21 cellular contexts compared by ENCODE assay signal in genomic region chr14:89959853-89960493, GRCh38. TPM values are rescaled to one million over a fixed set of nuclear protein-coding genes. Genes with fewer than 3 reads are reported as not detected.
DNase-seq lines count a peak whose midpoint lies in the region; ATAC-seq, FAIRE-seq and TF ChIP-seq lines count a peak whose summit lies in the region.
"Had no signal": no experiment of that assay in that cellular context is flagged by ENCODE, and none has a peak within 500 bp of the region (broad histone marks: within the 10 kb centered on the region; RNA-seq: fewer than 3 reads in every experiment).

No MANE protein-coding gene starts in this region.

- H3K27ac Mint-ChIP-seq in activated CD4-positive, alpha-beta T cell treated with anti-CD3 and anti-CD28 coated beads for 36 hours = peak overlapping the region; percentile 82
- peak overlapping the region; percentile 82 to 86 for H3K27ac Mint-ChIP-seq in activated naive CD4-positive, alpha-beta T cell treated with anti-CD3 and anti-CD28 coated beads, Interleukin-2, amount 50 U/mL, for 72 hours
- H3K27ac Mint-ChIP-seq in natural killer cell treated with Interleukin-12 subunit alpha and Interleukin-12 subunit beta and Interleukin-15 and Interleukin-18, amount 100 ng/mL, for 72 hours = peak overlapping the region; percentile 39 to 86
- H3K27ac Mint-ChIP-seq in endodermal cell = no peak overlapping the region
- H3K27ac Mint-ChIP-seq: mesothelial cell of epicardium had no signal

- POLR2A ChIA-PET in activated CD4-positive, alpha-beta T cell treated with anti-CD3 and anti-CD28 coated beads for 36 hours (lab: Charles Lee) = no interaction called here

- CTCF ChIA-PET in activated CD4-positive, alpha-beta T cell treated with anti-CD3 and anti-CD28 coated beads for 36 hours (lab: Charles Lee) = interaction anchor here (0.8 to 8.5 kb wide), 4 partner anchors 13 to 102 kb away, joined by 3 to 53 read pairs (median 16); partner anchors contain the start of gene KCNK13

- TF ChIP-seq CTCF in smooth muscle cell (IDR thresholded peaks at IDR 0.05; ENCODE audit: borderline replicate concordance, insufficient read depth, poor library complexity, severe bottlenecking) (no peak), endodermal cell (conservative IDR thresholded peaks at IDR 0.05) (no peak)

- H3K4me2 ChIP-seq in smooth muscle cell = no peak overlapping the region

- peaks cover 3% of the 10 kb centered on the region for H3K9me3 Mint-ChIP-seq in activated CD4-positive, alpha-beta T cell treated with anti-CD3 and anti-CD28 coated beads for 36 hours (ENCODE audit: low read depth)
- peaks cover 6% of the 10 kb centered on the region in 2 donors for H3K9me3 Mint-ChIP-seq in activated naive CD4-positive, alpha-beta T cell treated with anti-CD3 and anti-CD28 coated beads, Interleukin-2, amount 50 U/mL, for 72 hours
- H3K9me3 Mint-ChIP-seq in natural killer cell treated with Interleukin-12 subunit alpha and Interleukin-12 subunit beta and Interleukin-15 and Interleukin-18, amount 100 ng/mL, for 72 hours = no peaks in the 10 kb centered on the region
- H3K9me3 Mint-ChIP-seq in endodermal cell = no peaks in the 10 kb centered on the region
- H3K9me3 Mint-ChIP-seq: mesothelial cell of epicardium had no signal

- FAIRE-seq in H54 (lab: Jason Lieb, UNC) = no peak
- FAIRE-seq: colon had no signal

- H3K27ac ChIP-seq in smooth muscle cell (ENCODE audit: low read depth) (no peak overlapping the region), endodermal cell (ENCODE audit: low read depth, low read length) (no peak overlapping the region)
- H3K27ac ChIP-seq: ascending aorta, foreskin keratinocyte, neutrophil, tibial nerve had no signal

- no peaks in the 10 kb centered on the region for H3K36me3 ChIP-seq in smooth muscle cell (ENCODE audit: low read depth)
- peaks cover 51% of the 10 kb centered on the region for H3K36me3 ChIP-seq in endodermal cell (ENCODE audit: control insufficient read depth, insufficient read depth, low read length)

- intact Hi-C loops in activated CD4-positive, alpha-beta T cell treated with anti-CD3 and anti-CD28 coated beads for 36 hours (cut with DNase I, micrococcal nuclease) = loop anchor here (5.0 to 10.0 kb wide), 7 partner anchors 102 to 1953 kb away; partner anchors contain the start of genes GPR65 (in 1 of the 2) and KCNK13 (in 1 of the 2)

- H3K4me1 ChIP-seq in smooth muscle cell (ENCODE audit: low read depth) (peaks cover 4% of the 10 kb centered on the region), endodermal cell (ENCODE audit: control insufficient read depth, insufficient read depth, low read length) (peaks cover 8% of the 10 kb centered on the region)
- H3K4me1 ChIP-seq: foreskin keratinocyte had no signal

- no peak overlapping the region for H3K9ac ChIP-seq in smooth muscle cell (ENCODE audit: low read depth)
- no peak overlapping the region for H3K9ac ChIP-seq in endodermal cell (ENCODE audit: extremely low read depth, low read length, poor library complexity, severe bottlenecking)

- ATAC-seq in activated CD4-positive, alpha-beta T cell treated with anti-CD3 and anti-CD28 coated beads for 36 hours = peak; percentile 21
- ATAC-seq in activated naive CD4-positive, alpha-beta T cell treated with anti-CD3 and anti-CD28 coated beads, Interleukin-2, amount 50 U/mL, for 72 hours = peak; percentile 51 to 54
- ATAC-seq in natural killer cell treated with Interleukin-12 subunit alpha and Interleukin-12 subunit beta and Interleukin-15 and Interleukin-18, amount 100 ng/mL, for 72 hours = no peak
- ATAC-seq: foreskin keratinocyte had no signal

- no peaks in the 10 kb centered on the region for H4K20me1 ChIP-seq in smooth muscle cell (ENCODE audit: low read depth)

- no peak for DNase-seq in activated CD4-positive, alpha-beta T cell treated with anti-CD3 and anti-CD28 coated beads for 36 hours
- no peak for DNase-seq in activated CD4-positive, alpha-beta T cell treated with anti-CD3 and anti-CD28 coated beads, Interleukin-2, amount 50 U/mL, for 1 hour
- peak; percentile 4 for DNase-seq in KG1 (lab: John Stamatoyannopoulos, UW)
- no peak for DNase-seq in activated naive CD4-positive, alpha-beta T cell treated with anti-CD3 and anti-CD28 coated beads, Interleukin-2, amount 50 U/mL, for 72 hours (ENCODE audit: low spot score in 2 of 2)
- no peak for DNase-seq in natural killer cell treated with Interleukin-12 subunit alpha and Interleukin-12 subunit beta and Interleukin-15 and Interleukin-18, amount 100 ng/mL, for 72 hours (ENCODE audit: low spot score)
- no peak for DNase-seq in smooth muscle cell (lab: John Stamatoyannopoulos, UW; ENCODE audit: unreplicated experiment)
- DNase-seq in endodermal cell = no peak
- DNase-seq in H54 (ENCODE audit: insufficient read length, low spot score) = no peak
- DNase-seq: activated CD4-positive, CD25-positive, alpha-beta regulatory T cell treated with anti-CD3 and anti-CD28 coated beads, Interleukin-2, amount 50 U/mL, for 72 hours; C1 segment of cervical spinal cord; foreskin keratinocyte; NCI-H1417; NCI-H2171 treated with DMSO at 0.1 percent for 48 hours; NCI-H748 treated with DMSO at 0.1 percent for 48 hours; stimulated activated CD4-positive, alpha-beta T cell treated with anti-CD3 and anti-CD28 coated beads, Interleukin-12 subunit alpha, Interleukin-12 subunit beta, amount 100 ng/mL, for 4 hours; T-helper 9 cell had no signal

- peaks cover 8% of the 10 kb centered on the region for H3K79me2 ChIP-seq in smooth muscle cell (ENCODE audit: low read depth)

- H3K4me3 Mint-ChIP-seq in activated CD4-positive, alpha-beta T cell treated with anti-CD3 and anti-CD28 coated beads for 36 hours = no peak overlapping the region
- H3K4me3 Mint-ChIP-seq in natural killer cell treated with Interleukin-12 subunit alpha and Interleukin-12 subunit beta and Interleukin-15 and Interleukin-18, amount 100 ng/mL, for 72 hours = peak overlapping the region; percentile 41
- H3K4me3 Mint-ChIP-seq in endodermal cell = no peak overlapping the region
- H3K4me3 Mint-ChIP-seq: mesothelial cell of epicardium had no signal

- no peaks in the 10 kb centered on the region for H3K27me3 Mint-ChIP-seq in activated CD4-positive, alpha-beta T cell treated with anti-CD3 and anti-CD28 coated beads for 36 hours
- no peaks in the 10 kb centered on the region for H3K27me3 Mint-ChIP-seq in natural killer cell treated with Interleukin-12 subunit alpha and Interleukin-12 subunit beta and Interleukin-15 and Interleukin-18, amount 100 ng/mL, for 72 hours
- H3K27me3 Mint-ChIP-seq in endodermal cell (ENCODE audit: insufficient read depth) = no peaks in the 10 kb centered on the region

- no peak for TF ChIP-seq POLR2A in H54 (IDR thresholded peaks at IDR 0.05; ENCODE audit: low read depth, low read length)

- H3K4me3 ChIP-seq in smooth muscle cell = no peak overlapping the region
- no peak overlapping the region for H3K4me3 ChIP-seq in endodermal cell (ENCODE audit: low read length)
- H3K4me3 ChIP-seq: ascending aorta, tibial nerve had no signal

- no peaks in the 10 kb centered on the region for H3F3A ChIP-seq in smooth muscle cell (ENCODE audit: low read depth)

- WGBS in smooth muscle cell (ENCODE audit: low lambda C conversion rate) = 88% methylated on average over 3 of the region's 3 CpGs
- 89 to 100% methylated on average over 1 to 2 of the region's 3 CpGs for WGBS in endodermal cell (ENCODE audit: insufficient coverage in 1 of 2, insufficient read length in 1 of 2), 2 experiments

- H2AFZ ChIP-seq in smooth muscle cell (ENCODE audit: low read depth) = no peak overlapping the region

- peaks cover 74% of the 10 kb centered on the region for H3K36me3 Mint-ChIP-seq in activated CD4-positive, alpha-beta T cell treated with anti-CD3 and anti-CD28 coated beads for 36 hours (ENCODE audit: low read depth)
- peaks cover 55 to 66% of the 10 kb centered on the region in 2 donors for H3K36me3 Mint-ChIP-seq in activated naive CD4-positive, alpha-beta T cell treated with anti-CD3 and anti-CD28 coated beads, Interleukin-2, amount 50 U/mL, for 72 hours
- H3K36me3 Mint-ChIP-seq in natural killer cell treated with Interleukin-12 subunit alpha and Interleukin-12 subunit beta and Interleukin-15 and Interleukin-18, amount 100 ng/mL, for 72 hours = peaks cover 27% of the 10 kb centered on the region
- H3K36me3 Mint-ChIP-seq in endodermal cell (ENCODE audit: low read depth) = peaks cover 40% of the 10 kb centered on the region

- H3K9me3 ChIP-seq in smooth muscle cell (replicated peaks; ENCODE audit: low read depth) (no peaks in the 10 kb centered on the region), endodermal cell (ENCODE audit: control insufficient read depth, low read length) (peaks cover 15% of the 10 kb centered on the region)
- H3K9me3 ChIP-seq: ascending aorta, neutrophil, tibial nerve had no signal

- peaks cover 72% of the 10 kb centered on the region for H3K4me1 Mint-ChIP-seq in activated CD4-positive, alpha-beta T cell treated with anti-CD3 and anti-CD28 coated beads for 36 hours
- peaks cover 40 to 46% of the 10 kb centered on the region in 2 donors for H3K4me1 Mint-ChIP-seq in natural killer cell treated with Interleukin-12 subunit alpha and Interleukin-12 subunit beta and Interleukin-15 and Interleukin-18, amount 100 ng/mL, for 72 hours (ENCODE audit: low read depth in 2 of 2)
- peaks cover 37% of the 10 kb centered on the region for H3K4me1 Mint-ChIP-seq in endodermal cell

- no peaks in the 10 kb centered on the region for H3K27me3 ChIP-seq in smooth muscle cell (ENCODE audit: low read depth)
- no peaks in the 10 kb centered on the region for H3K27me3 ChIP-seq in endodermal cell (ENCODE audit: control insufficient read depth, insufficient read depth, low read length, poor library complexity, severe bottlenecking)
- H3K27me3 ChIP-seq: ascending aorta, foreskin keratinocyte, neutrophil, tibial nerve had no signal

RNA-seq across cellular contexts. Expression of gene TDP1, which starts 4.2 kb away (rescaled TPM):
- 100 to 1,000 TPM; 101 to 108 TPM for total RNA-seq in activated CD4-positive, alpha-beta T cell treated with anti-CD3 and anti-CD28 coated beads for 36 hours
- 100 to 1,000 TPM in 1 of 2 donors, 10 to 100 TPM in 1; 99.2 to 109 TPM for total RNA-seq in activated naive CD4-positive, alpha-beta T cell treated with anti-CD3 and anti-CD28 coated beads, Interleukin-2, amount 50 U/mL, for 72 hours
- 10 to 100 TPM; 50.0 to 77.9 TPM for total RNA-seq in natural killer cell treated with Interleukin-12 subunit alpha and Interleukin-12 subunit beta and Interleukin-15 and Interleukin-18, amount 100 ng/mL, for 72 hours
- total RNA-seq in smooth muscle cell (16.6 and 22.3 TPM in 2 replicates), endodermal cell (10 to 100 TPM; 51.4 to 69.2 TPM)
- 10.0 and 12.0 TPM in 2 replicates for polyA plus RNA-seq in smooth muscle cell
- polyA plus RNA-seq in endodermal cell (2013, experiment 1 of 2) = 40.8 TPM
- polyA plus RNA-seq in endodermal cell (2013, experiment 2 of 2) = 41.2 TPM

RNA-seq across cellular contexts. Expression of gene EFCAB11, which starts 5.4 kb away (rescaled TPM):
- total RNA-seq in activated CD4-positive, alpha-beta T cell treated with anti-CD3 and anti-CD28 coated beads for 36 hours = 1 to 10 TPM; 4.8 to 6.3 TPM
- 10 to 100 TPM in 1 of 2 donors, 1 to 10 TPM in 1; 8.9 to 12.5 TPM for total RNA-seq in activated naive CD4-positive, alpha-beta T cell treated with anti-CD3 and anti-CD28 coated beads, Interleukin-2, amount 50 U/mL, for 72 hours
- total RNA-seq in natural killer cell treated with Interleukin-12 subunit alpha and Interleukin-12 subunit beta and Interleukin-15 and Interleukin-18, amount 100 ng/mL, for 72 hours = 1 to 10 TPM; 4.8 to 7.5 TPM
- total RNA-seq in smooth muscle cell (3.1 and 8.5 TPM in 2 replicates), endodermal cell (10 to 100 TPM; 23.8 to 47.6 TPM)
- polyA plus RNA-seq in smooth muscle cell = 9.5 and 13.9 TPM in 2 replicates
- 18.2 TPM for polyA plus RNA-seq in endodermal cell (2013, experiment 1 of 2)
- polyA plus RNA-seq in endodermal cell (2013, experiment 2 of 2) = 17.8 TPM
- total RNA-seq: ascending aorta had no signal

Comparison
In these comparisons a context has a peak if more than half of its experiments do, and no peak if none do; other contexts are left out.
1. ATAC-seq: peak in activated CD4-positive, alpha-beta T cell treated with anti-CD3 and anti-CD28 coated beads for 36 hours (single experiment) and activated naive CD4-positive, alpha-beta T cell treated with anti-CD3 and anti-CD28 coated beads, Interleukin-2, amount 50 U/mL, for 72 hours (2 of 2); none in natural killer cell treated with Interleukin-12 subunit alpha and Interleukin-12 subunit beta and Interleukin-15 and Interleukin-18, amount 100 ng/mL, for 72 hours (0 of 2).